Comparison of ENCODE assay signal across 33 cellular contexts in genomic region chr10:25504838-25505237, GRCh38.
DNase-seq lines count a peak whose midpoint lies in the region; ATAC-seq, FAIRE-seq and TF ChIP-seq lines count a peak whose summit lies in the region.
"Had no signal": no experiment of that assay in that cellular context is flagged by ENCODE, and none has a peak within 500 bp of the region (broad histone marks: within the 10 kb centered on the region; RNA-seq: fewer than 3 reads in every experiment).

No MANE protein-coding gene starts in this region.

- no peaks in the 10 kb centered on the region for H3K79me2 ChIP-seq in K562 (ENCODE audit: control insufficient read depth, insufficient read depth, low read length)

- DNase-seq in K562 (ENCODE audit: extremely low read depth in 1 of 4, low spot score in 3 of 4) (no peak), mesothelial cell of epicardium (ENCODE audit: low spot score in 2 of 2, unreplicated experiment in 2 of 2) (no peak), suprapubic skin (ENCODE audit: low spot score in 2 of 2) (no peak), SKM-1 treated with dmso at 0.1 percent for 144 hours (lab: John Stamatoyannopoulos, UW; ENCODE audit: unreplicated experiment) (no peak)
- DNase-seq: 8988T; ACHN; AML-193; BE2C; C1 segment of cervical spinal cord; Caco-2; Calu3; CD4-positive, alpha-beta memory T cell; CD4-positive, alpha-beta T cell; CD4-positive, CD25-positive, alpha-beta regulatory T cell; CD8-positive, alpha-beta memory T cell; CD8-positive, alpha-beta T cell; COR-L47; DMS 273 treated with DMSO at 0.1 percent for 48 hours; DMS153; DMS53; DMS79; DMS79 treated with DMSO at 0.1 percent for 48 hours; DND-41; EL had no signal

- TF ChIP-seq RAD21 in K562 (CRISPR knock-in tag; conservative IDR thresholded peaks at IDR 0.05 in 1 of 2, IDR thresholded peaks at IDR 0.05 in 1 of 2): no peak

- no peak overlapping the region for H2AFZ ChIP-seq in K562 (ENCODE audit: low read depth, low read length)

- no peaks in the 10 kb centered on the region for H3K9me3 Mint-ChIP-seq in mesothelial cell of epicardium
- H3K9me3 Mint-ChIP-seq: CD4-positive, alpha-beta T cell; CD8-positive, alpha-beta T cell had no signal

- peaks cover 4% of the 10 kb centered on the region for H3K9me1 ChIP-seq in K562 (ENCODE audit: control insufficient read depth, insufficient read depth, low read length)

- 83% methylated on average over 3 of the region's 3 CpGs for WGBS in K562 (ENCODE audit: insufficient coverage, low coverage, missing lambda C conversion rate)
- WGBS in suprapubic skin: 93% methylated on average over 3 of the region's 3 CpGs

- H3K27me3 ChIP-seq in K562 (ENCODE audit: control insufficient read depth in 2 of 2, insufficient read depth in 2 of 2, low read length in 2 of 2) (no peaks in the 10 kb centered on the region), suprapubic skin (no peaks in the 10 kb centered on the region)
- H3K27me3 ChIP-seq: BE2C; BLaER1; BLaER1 treated with 17β-estradiol and CSF1 and Interleukin-3, amounts not matched to agents 10 nM and 100 nM had no signal

- CTCF ChIA-PET in K562 (lab: Yijun Ruan, JAX; ENCODE audit: low intra/inter-chr PET ratio): no interaction called here

- TF ChIP-seq CTCF in K562 (IDR thresholded peaks at IDR 0.05 in 2 of 3, conservative IDR thresholded peaks at IDR 0.05 in 1 of 3; ENCODE audit: insufficient read depth in 2 of 3, low read depth in 1 of 3, low read length in 3 of 3): no peak
- TF ChIP-seq CTCF in mesothelial cell of epicardium (IDR thresholded peaks at IDR 0.05; ENCODE audit: unreplicated experiment): no peak
- no peak for TF ChIP-seq CTCF in suprapubic skin (IDR thresholded peaks at IDR 0.05)

- H3K27ac Mint-ChIP-seq in mesothelial cell of epicardium: peak overlapping the region; percentile 77
- H3K27ac Mint-ChIP-seq: B cell; CD14-positive monocyte; CD4-positive, alpha-beta memory T cell; CD4-positive, alpha-beta T cell; CD4-positive, CD25-positive, alpha-beta regulatory T cell; CD8-positive, alpha-beta memory T cell; CD8-positive, alpha-beta T cell had no signal

- FAIRE-seq in K562 (lab: Jason Lieb, UNC): no peak
- FAIRE-seq: A204.1, A549, D721Med had no signal

- H3K4me3 ChIP-seq in K562: no peak overlapping the region
- H3K4me3 ChIP-seq in suprapubic skin: no peak overlapping the region
- H3K4me3 ChIP-seq: A549; BLaER1; BLaER1 treated with 17β-estradiol and CSF1 and Interleukin-3, amounts not matched to agents 10 nM and 100 nM had no signal

- ATAC-seq in K562: no peak
- ATAC-seq: A549; CD8-positive, alpha-beta T cell had no signal

- no peak overlapping the region for H3K4me2 ChIP-seq in K562 (ENCODE audit: insufficient read depth, low read length)
- H3K4me2 ChIP-seq: A549; BLaER1; BLaER1 treated with 17β-estradiol and CSF1 and Interleukin-3, amounts not matched to agents 10 nM and 100 nM had no signal

- no peaks in the 10 kb centered on the region for H4K20me1 ChIP-seq in K562 (replicated peaks; ENCODE audit: control insufficient read depth, insufficient read depth, low read length)
- H4K20me1 ChIP-seq: BLaER1; BLaER1 treated with 17β-estradiol and CSF1 and Interleukin-3, amounts not matched to agents 10 nM and 100 nM had no signal

- H3K27me3 Mint-ChIP-seq in mesothelial cell of epicardium (ENCODE audit: low read depth): no peaks in the 10 kb centered on the region
- H3K27me3 Mint-ChIP-seq: B cell; CD4-positive, alpha-beta memory T cell; CD4-positive, alpha-beta T cell; CD4-positive, CD25-positive, alpha-beta regulatory T cell; CD8-positive, alpha-beta memory T cell had no signal

- no TSS peak for BruUV-seq in K562 (replicated peaks; lab: Mats Ljungman, UMichigan)

- TF ChIP-seq POLR2A in K562 (conservative IDR thresholded peaks at IDR 0.05) (no peak), suprapubic skin (IDR thresholded peaks at IDR 0.05) (no peak)

- intact Hi-C loops in K562 (cut with micrococcal nuclease): no loop called here

- H3K4me1 Mint-ChIP-seq in mesothelial cell of epicardium: peaks cover 97% of the 10 kb centered on the region
- H3K4me1 Mint-ChIP-seq: B cell; CD14-positive monocyte; CD4-positive, alpha-beta memory T cell; CD4-positive, CD25-positive, alpha-beta regulatory T cell; CD8-positive, alpha-beta memory T cell had no signal

- H3K36me3 Mint-ChIP-seq in mesothelial cell of epicardium: no peaks in the 10 kb centered on the region
- H3K36me3 Mint-ChIP-seq: CD14-positive monocyte; CD4-positive, alpha-beta memory T cell; CD4-positive, CD25-positive, alpha-beta regulatory T cell; CD8-positive, alpha-beta memory T cell; CD8-positive, alpha-beta T cell had no signal

- peaks cover 2 to 9% of the 10 kb centered on the region in 2 experiments; a peak in 4 of 5 replicates for H3K4me1 ChIP-seq in K562 (replicated peaks in 1 of 2; ENCODE audit: control insufficient read depth in 2 of 2, insufficient read depth in 2 of 2, low read length in 2 of 2)
- no peaks in the 10 kb centered on the region for H3K4me1 ChIP-seq in suprapubic skin
- H3K4me1 ChIP-seq: A549; BE2C; BLaER1; BLaER1 treated with 17β-estradiol and CSF1 and Interleukin-3, amounts not matched to agents 10 nM and 100 nM; Caco-2 had no signal

- no peak overlapping the region for H3K4me3 Mint-ChIP-seq in mesothelial cell of epicardium
- H3K4me3 Mint-ChIP-seq: B cell; CD4-positive, alpha-beta memory T cell; CD4-positive, alpha-beta T cell; CD8-positive, alpha-beta memory T cell; CD8-positive, alpha-beta T cell had no signal

- H3K27ac ChIP-seq in K562 (ENCODE audit: extremely low read depth, low read depth, low read length) (no peak overlapping the region), suprapubic skin (no peak overlapping the region)
- H3K27ac ChIP-seq: 22Rv1; A549; BLaER1; BLaER1 treated with 17β-estradiol and CSF1 and Interleukin-3, amounts not matched to agents 10 nM and 100 nM; C4-2B had no signal

- POLR2A ChIA-PET in K562 (lab: Yijun Ruan, JAX): no interaction called here

- H3K36me3 ChIP-seq in K562 (ENCODE audit: control insufficient read depth, insufficient read depth, low read length): no peaks in the 10 kb centered on the region
- H3K36me3 ChIP-seq in suprapubic skin: no peaks in the 10 kb centered on the region
- H3K36me3 ChIP-seq: BE2C; BLaER1; BLaER1 treated with 17β-estradiol and CSF1 and Interleukin-3, amounts not matched to agents 10 nM and 100 nM had no signal

- H3K9me3 ChIP-seq in K562 (replicated peaks; ENCODE audit: control insufficient read depth, insufficient read depth, low read depth, low read length) (no peaks in the 10 kb centered on the region), suprapubic skin (no peaks in the 10 kb centered on the region)
- H3K9me3 ChIP-seq: A549; BE2C; BLaER1; BLaER1 treated with 17β-estradiol and CSF1 and Interleukin-3, amounts not matched to agents 10 nM and 100 nM; Caco-2 had no signal

- H3K9ac ChIP-seq in K562 (ENCODE audit: insufficient read depth in 1 of 2, low read depth in 2 of 2, low read length in 2 of 2): no peak overlapping the region
- H3K9ac ChIP-seq: BLaER1; BLaER1 treated with 17β-estradiol and CSF1 and Interleukin-3, amounts not matched to agents 10 nM and 100 nM had no signal

- TF ChIP-seq EP300 in K562 (IDR thresholded peaks at IDR 0.05; ENCODE audit: low read length) (no peak), suprapubic skin (IDR thresholded peaks at IDR 0.05) (no peak)

- in situ Hi-C loops in K562 (cut with MboI): no loop called here

TF ChIP-seq in K562, 482 proteins besides CTCF, POLR2A, EP300 and RAD21 (continues in another document):
- no peak for TF ChIP-seq SIN3B (IDR thresholded peaks at IDR 0.05; ENCODE audit: low read depth)
- peak; percentile 75 for TF ChIP-seq ADNP (tag; IDR thresholded peaks at IDR 0.05)
- TF ChIP-seq RBM25 (IDR thresholded peaks at IDR 0.05; ENCODE audit: low read depth, low read length, severe bottlenecking): peak; percentile 87
- TF ChIP-seq PATZ1 (CRISPR knock-in tag; IDR thresholded peaks at IDR 0.05; ENCODE audit: borderline replicate concordance): no peak
- no peak for TF ChIP-seq ZBTB49 (CRISPR knock-in tag; IDR thresholded peaks at IDR 0.05; ENCODE audit: borderline replicate concordance)
- TF ChIP-seq BCOR (IDR thresholded peaks at IDR 0.05): peak; percentile 60; the same call in 1 of the 2 replicates
- TF ChIP-seq KDM1A (IDR thresholded peaks at IDR 0.05): peak in 1 of 2 experiments; percentile 42; a peak in 1 of 4 replicates
